8 cellular contexts compared by ENCODE assay signal in genomic region chr1:89125571-89126233, GRCh38. TPM values are rescaled to one million over a fixed set of nuclear protein-coding genes. Genes with fewer than 3 reads are reported as not detected.
A peak's percentile ranks its signal among the peaks of the same experiment; 100 is the strongest.
DNase-seq lines count a peak whose midpoint lies in the region; ATAC-seq and TF ChIP-seq lines count a peak whose summit lies in the region.

TSS of gene GBP2 (minus strand) at chr1:89126114. CDS start at chr1:89121966, 4,148 bp downstream.

- no peak for TF ChIP-seq CTCF in AG04450 (IDR thresholded peaks at IDR 0.05; ENCODE audit: low read depth, low read length)

- H3K27me3 ChIP-seq in AG04450 (ENCODE audit: control insufficient read depth, insufficient read depth, low read length): no peaks in the 10 kb centered on the region

- in situ Hi-C loops in T47D (cut with HindIII; ENCODE audit: low pct_unique_long_range_greater_than_20kb, low sequenced_read_pairs): no loop called here

- intact Hi-C loops in left colon (cut with DNase I, micrococcal nuclease): no loop called here

- DNase-seq in AG04450 (ENCODE audit: low read depth, low spot score): peak; percentile 46
- DNase-seq in RPMI7951 (ENCODE audit: low read depth): peak; percentile 83
- DNase-seq in T47D (ENCODE audit: low read depth in 1 of 2, low spot score in 1 of 2): peak; percentile 5 to 17
- peak; percentile 26 to 35 for DNase-seq in left colon
- DNase-seq in stromal cell of bone marrow (ENCODE audit: low read depth): peak; percentile 76
- no peak for DNase-seq in retina

- peak within 1 kb of the TSS; percentile 60 for H3K4me3 ChIP-seq in AG04450 (ENCODE audit: low read depth, low read length)

- peaks cover 4% of the 10 kb centered on the region; the same call in 1 of the 2 replicates for H3K9me3 ChIP-seq in AG04450 (ENCODE audit: control insufficient read depth, insufficient read depth, low read length)

- POLR2A ChIA-PET in AG04450 (lab: Yijun Ruan, JAX): no interaction called here

- no peak within 1 kb of the TSS for H3K27ac ChIP-seq in AG04450 (ENCODE audit: low read depth, low read length)

- peak; percentile 80 for ATAC-seq in GM18520 (IDR thresholded peaks at IDR 0.05; ENCODE audit: unreplicated experiment)
- peak; percentile 73 for ATAC-seq in HG03039 (IDR thresholded peaks at IDR 0.05; ENCODE audit: unreplicated experiment)
- peak; percentile 92 for ATAC-seq in left colon

- CTCF ChIA-PET in AG04450 (lab: Charles Lee): interaction anchor here (0.7 to 2.4 kb wide), 4 partner anchors 23 to 1859 kb away, joined by 3 to 8 read pairs (median 5); no protein-coding TSS in a partner anchor

RNA-seq across cellular contexts. Expression of gene GBP2, which starts in this region (rescaled TPM):
- 56.8 and 67.9 TPM in 2 replicates for polyA plus RNA-seq in AG04450 (2011; rRNA removed)
- 38.0 and 41.4 TPM in 2 replicates for polyA minus RNA-seq in AG04450 (2011; rRNA and poly(A)+ RNA removed)
- total RNA-seq in RPMI7951 (2014; rRNA removed; shearing (Covaris generic)): 28.6 and 37.1 TPM in 2 replicates
- total RNA-seq in left colon: 10 to 100 TPM; 40.9 to 61.3 TPM
